1 cellular context compared by ENCODE assay signal in the genomic region with DNA sequence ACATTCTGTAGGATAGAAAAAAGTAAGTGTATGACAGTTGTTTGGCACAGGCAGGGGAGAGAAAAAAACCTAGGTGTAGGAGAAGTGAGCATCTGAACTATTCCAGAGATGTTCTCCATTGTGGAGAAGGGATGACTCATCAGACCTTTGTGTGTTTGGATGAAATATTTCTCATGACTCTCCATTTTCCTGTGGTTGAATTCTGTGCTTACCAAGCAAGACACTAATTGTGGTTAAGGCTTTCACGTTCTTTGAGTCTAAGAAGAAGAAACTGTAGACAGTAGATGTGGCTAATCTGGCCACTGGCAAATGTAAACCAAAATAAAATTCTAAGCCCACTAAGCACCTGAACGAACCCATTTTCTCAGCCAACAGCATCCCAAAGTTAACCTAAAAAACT.
TF ChIP-seq lines count a peak whose summit lies in the region.

No MANE protein-coding gene starts in this region.

TF ChIP-seq in WTC11, 78 proteins besides CTCF, POLR2A, EP300 and RAD21 (continued from another document):
- TF ChIP-seq, protein P1, sequence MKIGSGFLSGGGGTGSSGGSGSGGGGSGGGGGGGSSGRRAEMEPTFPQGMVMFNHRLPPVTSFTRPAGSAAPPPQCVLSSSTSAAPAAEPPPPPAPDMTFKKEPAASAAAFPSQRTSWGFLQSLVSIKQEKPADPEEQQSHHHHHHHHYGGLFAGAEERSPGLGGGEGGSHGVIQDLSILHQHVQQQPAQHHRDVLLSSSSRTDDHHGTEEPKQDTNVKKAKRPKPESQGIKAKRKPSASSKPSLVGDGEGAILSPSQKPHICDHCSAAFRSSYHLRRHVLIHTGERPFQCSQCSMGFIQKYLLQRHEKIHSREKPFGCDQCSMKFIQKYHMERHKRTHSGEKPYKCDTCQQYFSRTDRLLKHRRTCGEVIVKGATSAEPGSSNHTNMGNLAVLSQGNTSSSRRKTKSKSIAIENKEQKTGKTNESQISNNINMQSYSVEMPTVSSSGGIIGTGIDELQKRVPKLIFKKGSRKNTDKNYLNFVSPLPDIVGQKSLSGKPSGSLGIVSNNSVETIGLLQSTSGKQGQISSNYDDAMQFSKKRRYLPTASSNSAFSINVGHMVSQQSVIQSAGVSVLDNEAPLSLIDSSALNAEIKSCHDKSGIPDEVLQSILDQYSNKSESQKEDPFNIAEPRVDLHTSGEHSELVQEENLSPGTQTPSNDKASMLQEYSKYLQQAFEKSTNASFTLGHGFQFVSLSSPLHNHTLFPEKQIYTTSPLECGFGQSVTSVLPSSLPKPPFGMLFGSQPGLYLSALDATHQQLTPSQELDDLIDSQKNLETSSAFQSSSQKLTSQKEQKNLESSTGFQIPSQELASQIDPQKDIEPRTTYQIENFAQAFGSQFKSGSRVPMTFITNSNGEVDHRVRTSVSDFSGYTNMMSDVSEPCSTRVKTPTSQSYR (CRISPR knock-in tag; IDR thresholded peaks at IDR 0.05): no peak
- TF ChIP-seq NFYB (CRISPR knock-in tag; conservative IDR thresholded peaks at IDR 0.05; ENCODE audit: low read depth) (no peak), NFATC4 (CRISPR knock-in tag; IDR thresholded peaks at IDR 0.05) (no peak)
- TF ChIP-seq, protein P2, sequence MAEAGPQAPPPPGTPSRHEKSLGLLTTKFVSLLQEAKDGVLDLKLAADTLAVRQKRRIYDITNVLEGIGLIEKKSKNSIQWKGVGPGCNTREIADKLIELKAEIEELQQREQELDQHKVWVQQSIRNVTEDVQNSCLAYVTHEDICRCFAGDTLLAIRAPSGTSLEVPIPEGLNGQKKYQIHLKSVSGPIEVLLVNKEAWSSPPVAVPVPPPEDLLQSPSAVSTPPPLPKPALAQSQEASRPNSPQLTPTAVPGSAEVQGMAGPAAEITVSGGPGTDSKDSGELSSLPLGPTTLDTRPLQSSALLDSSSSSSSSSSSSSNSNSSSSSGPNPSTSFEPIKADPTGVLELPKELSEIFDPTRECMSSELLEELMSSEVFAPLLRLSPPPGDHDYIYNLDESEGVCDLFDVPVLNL (CRISPR knock-in tag; IDR thresholded peaks at IDR 0.05; ENCODE audit: borderline replicate concordance, low read depth): no peak
- TF ChIP-seq, protein P3, sequence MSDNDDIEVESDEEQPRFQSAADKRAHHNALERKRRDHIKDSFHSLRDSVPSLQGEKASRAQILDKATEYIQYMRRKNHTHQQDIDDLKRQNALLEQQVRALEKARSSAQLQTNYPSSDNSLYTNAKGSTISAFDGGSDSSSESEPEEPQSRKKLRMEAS (CRISPR knock-in tag; IDR thresholded peaks at IDR 0.05): no peak
- TF ChIP-seq, protein P4, sequence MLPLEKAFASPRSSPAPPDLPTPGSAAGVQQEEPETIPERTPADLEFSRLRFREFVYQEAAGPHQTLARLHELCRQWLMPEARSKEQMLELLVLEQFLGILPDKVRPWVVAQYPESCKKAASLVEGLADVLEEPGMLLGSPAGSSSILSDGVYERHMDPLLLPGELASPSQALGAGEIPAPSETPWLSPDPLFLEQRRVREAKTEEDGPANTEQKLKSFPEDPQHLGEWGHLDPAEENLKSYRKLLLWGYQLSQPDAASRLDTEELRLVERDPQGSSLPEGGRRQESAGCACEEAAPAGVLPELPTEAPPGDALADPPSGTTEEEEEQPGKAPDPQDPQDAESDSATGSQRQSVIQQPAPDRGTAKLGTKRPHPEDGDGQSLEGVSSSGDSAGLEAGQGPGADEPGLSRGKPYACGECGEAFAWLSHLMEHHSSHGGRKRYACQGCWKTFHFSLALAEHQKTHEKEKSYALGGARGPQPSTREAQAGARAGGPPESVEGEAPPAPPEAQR (CRISPR knock-in tag; IDR thresholded peaks at IDR 0.05): no peak
